11 cellular contexts compared by ENCODE assay signal in genomic region chrX:140050906-140051305, GRCh38.
DNase-seq lines count a peak whose midpoint lies in the region; ATAC-seq and TF ChIP-seq lines count a peak whose summit lies in the region.
"Had no signal": no experiment of that assay in that cellular context is flagged by ENCODE, and none has a peak within 500 bp of the region (broad histone marks: within the 10 kb centered on the region; RNA-seq: fewer than 3 reads in every experiment).

No MANE protein-coding gene starts in this region.

- no peak overlapping the region for H2AFZ ChIP-seq in Karpas-422 (ENCODE audit: low read length)

- peak; percentile 1 for DNase-seq in EH (ENCODE audit: low read depth)
- peak; percentile 49 for DNase-seq in Karpas-422
- DNase-seq in cardiac fibroblast (ENCODE audit: low read depth in 2 of 2): peak; percentile 2 to 8
- no peak for DNase-seq in nephron progenitor cell
- no peak for DNase-seq in stimulated activated CD4-positive, alpha-beta T cell treated with anti-CD3 and anti-CD28 coated beads, Interleukin-1b, Interleukin-23, amount 100 ng/mL, for 48 hours
- DNase-seq in activated CD4-positive, alpha-beta T cell treated with anti-CD3 and anti-CD28 coated beads, Interleukin-2, amount 10 ng/mL, durations not matched to agents 7 days and 5 days: no peak
- DNase-seq: NCI-H187 treated with DMSO at 0.1 percent for 48 hours; stimulated activated CD8-positive, alpha-beta memory T cell treated with anti-CD3 and anti-CD28 coated beads, Interleukin-4, amount 100 ng/mL, for 48 hours had no signal

- no peak overlapping the region for H3K9ac ChIP-seq in Karpas-422 (ENCODE audit: low read length)

- 0 out of 2 replicates have a peak, but pooled peaks cover 3% of the 10 kb centered on the region for H3K9me3 ChIP-seq in Karpas-422 (ENCODE audit: low read length)

- no peaks in the 10 kb centered on the region for H3K9me2 ChIP-seq in Karpas-422 (replicated peaks; ENCODE audit: insufficient read depth, low read length)

- no peak overlapping the region for H3K4me3 Mint-ChIP-seq in nephron progenitor cell
- H3K4me3 Mint-ChIP-seq in activated CD4-positive, alpha-beta T cell treated with anti-CD3 and anti-CD28 coated beads, Interleukin-2, amount 10 ng/mL, durations not matched to agents 7 days and 5 days: no peak overlapping the region
- H3K4me3 Mint-ChIP-seq: T-helper 2 cell treated with Interferon-gamma antibody and Interleukin-4, amounts not matched to agents 5 μg/mL and 100 μg/mL, for 36 hours had no signal

- no peaks in the 10 kb centered on the region for H3K4me1 Mint-ChIP-seq in nephron progenitor cell
- no peaks in the 10 kb centered on the region for H3K4me1 Mint-ChIP-seq in activated CD4-positive, alpha-beta T cell treated with anti-CD3 and anti-CD28 coated beads, Interleukin-2, amount 10 ng/mL, durations not matched to agents 7 days and 5 days

- H3K4me1 ChIP-seq in Karpas-422 (ENCODE audit: low read length): no peaks in the 10 kb centered on the region

- no peak overlapping the region for H3K4me2 ChIP-seq in Karpas-422 (ENCODE audit: low read depth, low read length, poor library complexity, severe bottlenecking)

- no peaks in the 10 kb centered on the region for H3K36me3 Mint-ChIP-seq in nephron progenitor cell (ENCODE audit: low read depth)
- H3K36me3 Mint-ChIP-seq in activated CD4-positive, alpha-beta T cell treated with anti-CD3 and anti-CD28 coated beads, Interleukin-2, amount 10 ng/mL, durations not matched to agents 7 days and 5 days (ENCODE audit: low read depth): no peaks in the 10 kb centered on the region

- POLR2A ChIA-PET in activated CD4-positive, alpha-beta T cell treated with anti-CD3 and anti-CD28 coated beads, Interleukin-2, amount 10 ng/mL, durations not matched to agents 7 days and 5 days (lab: Charles Lee): no interaction called here

- no peaks in the 10 kb centered on the region for H3K79me2 ChIP-seq in Karpas-422 (ENCODE audit: low read length)

- no peak overlapping the region for H3K4me3 ChIP-seq in Karpas-422 (ENCODE audit: low read length)
- no peak overlapping the region for H3K4me3 ChIP-seq in cardiac fibroblast (replicated peaks in 1 of 2; ENCODE audit: low read depth in 2 of 2, low read length in 2 of 2)

- ATAC-seq in GM21390 (IDR thresholded peaks at IDR 0.05; ENCODE audit: unreplicated experiment) (no peak), GM19452 (IDR thresholded peaks at IDR 0.05; ENCODE audit: unreplicated experiment) (no peak)

- peak; percentile 20 for TF ChIP-seq CTCF in cardiac fibroblast (IDR thresholded peaks at IDR 0.05; ENCODE audit: low read depth, low read length)
- peak; percentile 47 for TF ChIP-seq CTCF in nephron progenitor cell (IDR thresholded peaks at IDR 0.05)

- H3K27ac ChIP-seq in Karpas-422 (ENCODE audit: low read length): no peak overlapping the region

- H3K27me3 Mint-ChIP-seq in nephron progenitor cell (ENCODE audit: low read depth, poor library complexity): peaks cover 10% of the 10 kb centered on the region
- H3K27me3 Mint-ChIP-seq in activated CD4-positive, alpha-beta T cell treated with anti-CD3 and anti-CD28 coated beads, Interleukin-2, amount 10 ng/mL, durations not matched to agents 7 days and 5 days: no peaks in the 10 kb centered on the region

- no peak overlapping the region for H3K27ac Mint-ChIP-seq in nephron progenitor cell
- no peak overlapping the region for H3K27ac Mint-ChIP-seq in activated CD4-positive, alpha-beta T cell treated with anti-CD3 and anti-CD28 coated beads, Interleukin-2, amount 10 ng/mL, durations not matched to agents 7 days and 5 days
- H3K27ac Mint-ChIP-seq: T-helper 2 cell treated with Interferon-gamma antibody and Interleukin-4, amounts not matched to agents 5 μg/mL and 100 μg/mL, for 36 hours had no signal

- CTCF ChIA-PET in activated CD4-positive, alpha-beta T cell treated with anti-CD3 and anti-CD28 coated beads, Interleukin-2, amount 10 ng/mL, durations not matched to agents 7 days and 5 days (lab: Charles Lee): no interaction called here

- no peaks in the 10 kb centered on the region for H3K9me3 Mint-ChIP-seq in nephron progenitor cell
- H3K9me3 Mint-ChIP-seq in activated CD4-positive, alpha-beta T cell treated with anti-CD3 and anti-CD28 coated beads, Interleukin-2, amount 10 ng/mL, durations not matched to agents 7 days and 5 days: no peaks in the 10 kb centered on the region
- H3K9me3 Mint-ChIP-seq: T-helper 2 cell treated with Interferon-gamma antibody and Interleukin-4, amounts not matched to agents 5 μg/mL and 100 μg/mL, for 36 hours had no signal

- no peaks in the 10 kb centered on the region for H3K36me3 ChIP-seq in Karpas-422 (ENCODE audit: insufficient read depth, low read length)

- H4K20me1 ChIP-seq in Karpas-422 (ENCODE audit: insufficient read depth, low read depth, low read length): no peaks in the 10 kb centered on the region

- no peaks in the 10 kb centered on the region for H3K27me3 ChIP-seq in Karpas-422 (ENCODE audit: low read length)

Comparison
In these comparisons a context has a peak if more than half of its experiments do, and no peak if none do; other contexts are left out.
1. DNase-seq: peak in EH (single experiment), Karpas-422 (single experiment) and cardiac fibroblast (2 of 2); none in nephron progenitor cell (single experiment), stimulated activated CD4-positive, alpha-beta T cell treated with anti-CD3 and anti-CD28 coated beads, Interleukin-1b, Interleukin-23, amount 100 ng/mL, for 48 hours (single experiment) and activated CD4-positive, alpha-beta T cell treated with anti-CD3 and anti-CD28 coated beads, Interleukin-2, amount 10 ng/mL, durations not matched to agents 7 days and 5 days (single experiment).